Comparison of ENCODE assay signal across 18 cellular contexts in genomic region chr5:17910318-17910717, GRCh38.
DNase-seq lines count a peak whose midpoint lies in the region; ATAC-seq, FAIRE-seq and TF ChIP-seq lines count a peak whose summit lies in the region.
"Had no signal": no experiment of that assay in that cellular context is flagged by ENCODE, and none has a peak within 500 bp of the region (broad histone marks: within the 10 kb centered on the region; RNA-seq: fewer than 3 reads in every experiment).

No MANE protein-coding gene starts in this region.

- intact Hi-C loops in psoas muscle (cut with DNase I), result no loop called here

- no peaks in the 10 kb centered on the region for H3K79me2 ChIP-seq in keratinocyte (ENCODE audit: control insufficient read depth, insufficient read depth, low read length)

- H3K4me3 ChIP-seq in keratinocyte (ENCODE audit: control insufficient read depth in 2 of 3, extremely low read depth in 1 of 3, insufficient read depth in 2 of 3, low read depth in 1 of 3, low read length in 3 of 3) (no peak overlapping the region), psoas muscle (no peak overlapping the region)
- H3K4me3 ChIP-seq: coronary artery had no signal

- TF ChIP-seq CTCF in keratinocyte (optimal IDR thresholded peaks at IDR 0.05 in 1 of 3, IDR thresholded peaks at IDR 0.05 in 1 of 3, conservative IDR thresholded peaks at IDR 0.05 in 1 of 3; ENCODE audit: extremely low read depth in 1 of 3, insufficient read depth in 2 of 3, low read length in 3 of 3), result no peak
- TF ChIP-seq CTCF in psoas muscle (IDR thresholded peaks at IDR 0.05), result no peak
- TF ChIP-seq CTCF in GM10248 (IDR thresholded peaks at IDR 0.05; ENCODE audit: control extremely low read depth, extremely low read depth, low read depth, missing control alignments), result no peak

- H3K27ac ChIP-seq in keratinocyte (ENCODE audit: control insufficient read depth, insufficient read depth, low read length) (no peak overlapping the region), psoas muscle (no peak overlapping the region)
- H3K27ac ChIP-seq: coronary artery had no signal

- H3K36me3 ChIP-seq in keratinocyte (ENCODE audit: control insufficient read depth in 2 of 2, extremely low read depth in 1 of 2, insufficient read depth in 2 of 2, low read length in 2 of 2) (no peaks in the 10 kb centered on the region), psoas muscle (ENCODE audit: insufficient read depth in 1 of 2, low read depth in 1 of 2) (no peaks in the 10 kb centered on the region)
- H3K36me3 ChIP-seq: BE2C had no signal

- POLR2A ChIA-PET in GM10248 (lab: Yijun Ruan, JAX), result no interaction called here

- ATAC-seq in GM19351 (IDR thresholded peaks at IDR 0.05; ENCODE audit: unreplicated experiment), result peak; percentile 52
- ATAC-seq in HG03565 (IDR thresholded peaks at IDR 0.05; ENCODE audit: unreplicated experiment), result peak; percentile 52
- ATAC-seq in psoas muscle, result no peak
- ATAC-seq: left lobe of liver; stimulated activated effector memory CD8-positive, alpha-beta T cell treated with anti-CD3 and anti-CD28 coated beads, Interleukin-12 subunit alpha, Interleukin-12 subunit beta, amount 100 ng/mL, for 72 hours had no signal

- dilution Hi-C loops in keratinocyte (cut with MboI; ENCODE audit: extremely low pct_ligation_motif_present, low sequenced_read_pairs), result no loop called here

- no peaks in the 10 kb centered on the region for H3K9me3 ChIP-seq in keratinocyte (ENCODE audit: control insufficient read depth, low read depth, low read length)
- no peaks in the 10 kb centered on the region for H3K9me3 ChIP-seq in psoas muscle
- H3K9me3 ChIP-seq: BE2C had no signal

- CTCF ChIA-PET in GM10248 (lab: Yijun Ruan, JAX), result no interaction called here

- H3K9ac ChIP-seq in keratinocyte (ENCODE audit: control insufficient read depth, extremely low read depth, insufficient read depth, low read length), result no peak overlapping the region

- DNase-seq in SIG-M5 treated with dmso at 0.1 percent for 504 hours (lab: John Stamatoyannopoulos, UW; ENCODE audit: unreplicated experiment) (peak; percentile 89), keratinocyte (ENCODE audit: low read depth, low spot score) (peak; percentile 19), psoas muscle (no peak), GM19238 (ENCODE audit: insufficient read length, low spot score) (no peak), GM10248 (ENCODE audit: extremely low spot score) (no peak), DMS114 treated with DMSO at 0.1 percent for 48 hours (lab: John Stamatoyannopoulos, UW; ENCODE audit: unreplicated experiment) (no peak)
- DNase-seq: activated CD4-positive, alpha-beta memory T cell treated with anti-CD3 and anti-CD28 coated beads for 36 hours; activated naive CD4-positive, alpha-beta T cell treated with anti-CD3 and anti-CD28 coated beads, Interleukin-2, amount 50 U/mL, for 16 hours; BE2C; GDM1; NCI-H1048; NCI-H82; T-helper 1 cell had no signal

- no peaks in the 10 kb centered on the region for H4K20me1 ChIP-seq in keratinocyte (ENCODE audit: control insufficient read depth, extremely low read depth, insufficient read depth, low read length)

- H3K4me1 ChIP-seq in keratinocyte (ENCODE audit: control insufficient read depth, extremely low read depth, insufficient read depth, low read length) (peaks cover 7% of the 10 kb centered on the region), psoas muscle (no peaks in the 10 kb centered on the region)
- H3K4me1 ChIP-seq: BE2C had no signal

- no peak overlapping the region for H2AFZ ChIP-seq in keratinocyte (ENCODE audit: control insufficient read depth, low read length)

- H3K9me1 ChIP-seq in keratinocyte (ENCODE audit: control insufficient read depth, extremely low read depth, insufficient read depth, low read length), result no peaks in the 10 kb centered on the region

- peak; percentile 23 for FAIRE-seq in keratinocyte (lab: Jason Lieb, UNC)

- H3K27me3 ChIP-seq in keratinocyte (ENCODE audit: control insufficient read depth, extremely low read depth, insufficient read depth, low read length) (no peaks in the 10 kb centered on the region), psoas muscle (ENCODE audit: insufficient read depth in 3 of 3, low read length in 2 of 3) (no peaks in the 10 kb centered on the region)
- H3K27me3 ChIP-seq: BE2C had no signal

- H3K4me2 ChIP-seq in keratinocyte (ENCODE audit: control insufficient read depth, extremely low read depth, insufficient read depth, low read depth, low read length), result peak overlapping the region; percentile 13

Comparison
In these comparisons a context has a peak if more than half of its experiments do, and no peak if none do; other contexts are left out.
1. ATAC-seq: peak in GM19351 (single experiment) and HG03565 (single experiment); none in psoas muscle (0 of 4).
2. DNase-seq: peak in SIG-M5 treated with dmso at 0.1 percent for 504 hours (single experiment) and keratinocyte (single experiment); none in psoas muscle (0 of 2), GM19238 (single experiment), GM10248 (single experiment) and DMS114 treated with DMSO at 0.1 percent for 48 hours (single experiment).